16 cellular contexts compared by ENCODE assay signal in genomic region chr3:156602424-156602823, GRCh38. TPM values are rescaled to one million over a fixed set of nuclear protein-coding genes. Genes with fewer than 3 reads are reported as not detected.
DNase-seq lines count a peak whose midpoint lies in the region; ATAC-seq and TF ChIP-seq lines count a peak whose summit lies in the region.
"Had no signal": no experiment of that assay in that cellular context is flagged by ENCODE, and none has a peak within 500 bp of the region (broad histone marks: within the 10 kb centered on the region; RNA-seq: fewer than 3 reads in every experiment).

No MANE protein-coding gene starts in this region.

- no peak overlapping the region for H3K4me3 ChIP-seq in GM12865 (ENCODE audit: low read depth, low read length)
- H3K4me3 ChIP-seq in Jurkat, Clone E6-1 (ENCODE audit: low read length): no peak overlapping the region
- H3K4me3 ChIP-seq in fibroblast of villous mesenchyme (ENCODE audit: low read depth, low read length): no peak overlapping the region
- H3K4me3 ChIP-seq: heart right ventricle, upper lobe of left lung had no signal

- no peak for TF ChIP-seq CTCF in GM12865 (IDR thresholded peaks at IDR 0.05; ENCODE audit: insufficient read depth, low read depth, low read length, missing control alignments)
- no peak for TF ChIP-seq CTCF in fibroblast of villous mesenchyme (IDR thresholded peaks at IDR 0.05; ENCODE audit: insufficient read depth, low read depth, low read length)

- ATAC-seq in GM21381 (IDR thresholded peaks at IDR 0.05; ENCODE audit: unreplicated experiment): peak; percentile 46
- no peak for ATAC-seq in GM19035 (IDR thresholded peaks at IDR 0.05; ENCODE audit: unreplicated experiment)
- ATAC-seq: heart right ventricle had no signal

- peak; percentile 42 for DNase-seq in GM12865 (ENCODE audit: low read depth)
- peak; percentile 27 for DNase-seq in Jurkat, Clone E6-1 (ENCODE audit: low read depth, low spot score)
- DNase-seq in fibroblast of villous mesenchyme (ENCODE audit: low read depth): peak; percentile 37
- DNase-seq in NCI-H2227 treated with DMSO at 0.1 percent for 48 hours (lab: John Stamatoyannopoulos, UW): no peak
- no peak for DNase-seq in NK-92 (lab: John Stamatoyannopoulos, UW; ENCODE audit: unreplicated experiment)
- no peak for DNase-seq in GM19240 (ENCODE audit: insufficient read length, low spot score)
- DNase-seq: activated effector memory CD4-positive, alpha-beta T cell treated with anti-CD3 and anti-CD28 coated beads, Interleukin-2, amount 50 U/mL, for 16 hours; C1 segment of cervical spinal cord; heart right ventricle; Kasumi-1; NCI-H2171 treated with DMSO at 0.1 percent for 48 hours; retina; SHP77 treated with DMSO at 0.1 percent for 48 hours; upper lobe of left lung had no signal

RNA-seq across cellular contexts. Expression of gene SSR3, which starts 47.5 kb away (rescaled TPM):
- 114 TPM for polyA plus RNA-seq in Jurkat, Clone E6-1 (2012; ENCODE audit: insufficient read depth, insufficient read length)
- total RNA-seq in fibroblast of villous mesenchyme: 341 and 446 TPM in 2 replicates

Comparison
In these comparisons a context has a peak if more than half of its experiments do, and no peak if none do; other contexts are left out.
1. DNase-seq: peak in GM12865 (single experiment), Jurkat, Clone E6-1 (single experiment) and fibroblast of villous mesenchyme (single experiment); none in NCI-H2227 treated with DMSO at 0.1 percent for 48 hours (single experiment), NK-92 (single experiment) and GM19240 (single experiment).